Comparison of ENCODE assay signal across 9 cellular contexts in the genomic region with DNA sequence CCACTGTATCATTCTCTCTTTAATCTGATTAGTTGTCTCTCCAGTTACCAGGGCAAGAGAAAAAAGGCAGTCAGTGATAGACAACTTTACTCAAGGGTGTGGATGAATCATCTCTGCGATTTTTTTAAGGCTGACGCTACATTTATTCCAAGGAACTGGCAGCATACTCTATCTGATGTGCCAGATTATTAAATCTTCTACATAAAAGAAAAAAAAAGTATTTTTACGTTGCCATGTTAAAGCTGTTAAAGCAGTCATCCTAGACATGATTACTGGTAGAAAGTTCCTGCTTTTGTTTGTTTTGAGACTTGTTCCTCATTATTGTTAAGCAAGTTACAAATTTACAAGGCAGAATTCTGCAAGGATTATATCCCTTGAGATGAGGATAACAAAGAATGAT.
A peak's percentile ranks its signal among the peaks of the same experiment; 100 is the strongest.
DNase-seq lines count a peak whose midpoint lies in the region; ATAC-seq, FAIRE-seq and TF ChIP-seq lines count a peak whose summit lies in the region.
"Had no signal": no experiment of that assay in that cellular context is flagged by ENCODE, and none has a peak within 500 bp of the region (broad histone marks: within the 10 kb centered on the region; RNA-seq: fewer than 3 reads in every experiment).

No MANE protein-coding gene starts in this region.

- peak; percentile 14 for ATAC-seq in HG03457 (IDR thresholded peaks at IDR 0.05; ENCODE audit: unreplicated experiment)

- FAIRE-seq in small intestine (lab: Jason Lieb, UNC): no peak

- peak; percentile 40 for DNase-seq in AG08396 (ENCODE audit: low spot score)
- DNase-seq in cardiac fibroblast (ENCODE audit: low read depth in 2 of 2): peak; percentile 74 to 87
- peak; percentile 8 for DNase-seq in mesendoderm
- no peak for DNase-seq in DMS153 (lab: John Stamatoyannopoulos, UW)
- no peak for DNase-seq in small intestine
- DNase-seq in ovary: no peak
- no peak for DNase-seq in globus pallidus (ENCODE audit: low spot score)

- no peak overlapping the region for H4K8ac ChIP-seq in mesendoderm (ENCODE audit: low read depth, low read length)

- H3K4me1 ChIP-seq in mesendoderm (ENCODE audit: control insufficient read depth, low read depth, low read length): peaks cover 1% of the 10 kb centered on the region
- H3K4me1 ChIP-seq in small intestine (ENCODE audit: control insufficient read depth in 2 of 2, insufficient read depth in 1 of 2, low read depth in 1 of 2, low read length in 1 of 2): peaks cover 0 to 3% of the 10 kb centered on the region in 2 donors
- peaks cover 6% of the 10 kb centered on the region for H3K4me1 ChIP-seq in ovary (ENCODE audit: insufficient read depth)

- no peak overlapping the region for H3K56ac ChIP-seq in mesendoderm (ENCODE audit: low read length)

- no peak overlapping the region for H4K5ac ChIP-seq in mesendoderm (ENCODE audit: low read length)

- no peaks in the 10 kb centered on the region for H3K36me3 ChIP-seq in mesendoderm (ENCODE audit: control insufficient read depth, insufficient read depth, low read length)
- H3K36me3 ChIP-seq in small intestine (ENCODE audit: control insufficient read depth in 2 of 2, insufficient read depth in 2 of 2, low read length in 2 of 2): peaks cover 0 to 2% of the 10 kb centered on the region in 2 donors
- H3K36me3 ChIP-seq in ovary: no peaks in the 10 kb centered on the region

- no peak for TF ChIP-seq POLR2A in ovary (IDR thresholded peaks at IDR 0.05)

- H3K9me3 ChIP-seq in small intestine (ENCODE audit: control insufficient read depth, low read depth): no peaks in the 10 kb centered on the region
- no peaks in the 10 kb centered on the region for H3K9me3 ChIP-seq in ovary

- H3K4me3 ChIP-seq in cardiac fibroblast (replicated peaks in 1 of 2; ENCODE audit: low read depth in 2 of 2, low read length in 2 of 2): no peak overlapping the region
- no peak overlapping the region for H3K4me3 ChIP-seq in mesendoderm (ENCODE audit: low read length)
- no peak overlapping the region for H3K4me3 ChIP-seq in small intestine (ENCODE audit: low read depth in 1 of 2, low read length in 2 of 2)
- H3K4me3 ChIP-seq in ovary: no peak overlapping the region

- no peaks in the 10 kb centered on the region for H3K79me1 ChIP-seq in mesendoderm (ENCODE audit: low read length)

- no peak overlapping the region for H3K4ac ChIP-seq in mesendoderm (ENCODE audit: low read depth, low read length)

- no peak overlapping the region for H2BK120ac ChIP-seq in mesendoderm (ENCODE audit: low read depth, low read length)

- H2BK15ac ChIP-seq in mesendoderm (replicated peaks; ENCODE audit: low read depth): no peak overlapping the region

- H3K23ac ChIP-seq in mesendoderm (ENCODE audit: low read length): no peak overlapping the region

- H2BK5ac ChIP-seq in mesendoderm (ENCODE audit: low read length): no peak overlapping the region

- no peak overlapping the region for H3K9ac ChIP-seq in mesendoderm (ENCODE audit: low read length)

- no peak for TF ChIP-seq CTCF in cardiac fibroblast (IDR thresholded peaks at IDR 0.05; ENCODE audit: low read depth, low read length)
- TF ChIP-seq CTCF in ovary (IDR thresholded peaks at IDR 0.05): no peak

- no peaks in the 10 kb centered on the region for H3K79me2 ChIP-seq in mesendoderm (ENCODE audit: control insufficient read depth, insufficient read depth, low read length)

- WGBS in mesendoderm (ENCODE audit: extremely low coverage, insufficient coverage, low lambda C conversion rate): no CpG with 5 or more reads among the region's 3 CpGs
- WGBS in small intestine, 3 donors: 24 to 45% (median 32%) methylated on average over 3 of the region's 3 CpGs
- WGBS in ovary, 3 donors: 16 to 37% (median 24%) methylated on average over 3 of the region's 3 CpGs

- H3K27ac ChIP-seq in mesendoderm (ENCODE audit: low read depth, low read length): no peak overlapping the region
- no peak overlapping the region for H3K27ac ChIP-seq in small intestine (ENCODE audit: low read depth in 1 of 2, low read length in 1 of 2)
- H3K27ac ChIP-seq in ovary: no peak overlapping the region
- H3K27ac ChIP-seq: HL-60 had no signal

- no peaks in the 10 kb centered on the region for H3K27me3 ChIP-seq in mesendoderm (ENCODE audit: insufficient read depth, low read length, poor library complexity)
- H3K27me3 ChIP-seq in small intestine (ENCODE audit: control insufficient read depth in 2 of 2, insufficient read depth in 2 of 2, low read length in 2 of 2): no peaks in the 10 kb centered on the region
- no peaks in the 10 kb centered on the region for H3K27me3 ChIP-seq in ovary

- no peak overlapping the region for H2AK5ac ChIP-seq in mesendoderm (ENCODE audit: low read length)

- TF ChIP-seq EP300 in ovary (IDR thresholded peaks at IDR 0.05): no peak

- no peak overlapping the region for H3K4me2 ChIP-seq in mesendoderm (ENCODE audit: low read length)

- no peak overlapping the region for H3K18ac ChIP-seq in mesendoderm (ENCODE audit: low read length)

- intact Hi-C loops in ovary (cut with DNase I): no loop called here

Comparison
In these comparisons a context has a peak if more than half of its experiments do, and no peak if none do; other contexts are left out.
1. DNase-seq: peak in AG08396 (single experiment), cardiac fibroblast (2 of 2) and mesendoderm (single experiment); none in DMS153 (single experiment), small intestine (single experiment), ovary (0 of 5) and globus pallidus (single experiment).